ENCODE assay signal across 9 cellular contexts in the genomic region with DNA sequence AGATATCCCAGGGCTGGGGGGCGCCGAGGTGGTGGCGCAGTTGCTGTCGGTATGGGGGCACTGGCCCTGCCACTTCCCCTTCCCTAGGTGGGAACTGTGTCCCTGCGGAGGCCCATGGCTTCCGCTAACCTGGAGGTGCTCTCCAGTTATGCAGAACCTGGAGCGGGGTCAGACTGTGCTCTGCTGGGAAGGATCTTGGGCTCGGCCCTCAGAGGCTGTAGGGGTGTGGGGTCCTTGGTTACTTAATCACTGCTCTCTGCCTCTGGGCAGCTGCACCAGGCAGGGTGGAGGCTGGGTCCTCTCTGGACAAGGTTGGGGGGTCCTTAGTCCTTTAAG. TPM values are rescaled to one million over a fixed set of nuclear protein-coding genes. Genes with fewer than 3 reads are reported as not detected.
DNase-seq lines count a peak whose midpoint lies in the region; ATAC-seq and TF ChIP-seq lines count a peak whose summit lies in the region.
"Had no signal": no experiment of that assay in that cellular context is flagged by ENCODE, and none has a peak within 500 bp of the region (broad histone marks: within the 10 kb centered on the region; RNA-seq: fewer than 3 reads in every experiment).

No MANE protein-coding gene starts in this region.

- H3K4me3 Mint-ChIP-seq in stimulated activated effector memory CD8-positive, alpha-beta T cell treated with anti-CD3 and anti-CD28 coated beads, Interleukin-12 subunit alpha, Interleukin-12 subunit beta, amount 100 ng/mL, for 72 hours: peak overlapping the region; percentile 28

- CTCF ChIA-PET in HEK293 (lab: Yijun Ruan, JAX): interaction anchor here (1.0 to 1.5 kb wide), 2 partner anchors 10 to 117 kb away, joined by 3 to 8 read pairs; partner anchors contain the start of gene BAIAP2L1

- no peaks in the 10 kb centered on the region for H3K27me3 ChIP-seq in body of pancreas

- H3K9me3 ChIP-seq in HEK293 (ENCODE audit: control insufficient read depth, insufficient read depth, low read depth, low read length): no peaks in the 10 kb centered on the region
- no peaks in the 10 kb centered on the region for H3K9me3 ChIP-seq in body of pancreas

- ATAC-seq in body of pancreas (no peak), HG03521 (IDR thresholded peaks at IDR 0.05; ENCODE audit: unreplicated experiment) (no peak), GM21528 (IDR thresholded peaks at IDR 0.05; ENCODE audit: low FRiP score, unreplicated experiment) (no peak), GM19351 (IDR thresholded peaks at IDR 0.05; ENCODE audit: unreplicated experiment) (no peak)
- no peak for ATAC-seq in stimulated activated effector memory CD8-positive, alpha-beta T cell treated with anti-CD3 and anti-CD28 coated beads, Interleukin-12 subunit alpha, Interleukin-12 subunit beta, amount 100 ng/mL, for 72 hours

- TF ChIP-seq CTCF in HEK293 (tag by site-specific recombination; IDR thresholded peaks at IDR 0.05): no peak
- TF ChIP-seq CTCF in body of pancreas (IDR thresholded peaks at IDR 0.05): no peak
- no peak for TF ChIP-seq CTCF in lower leg skin (IDR thresholded peaks at IDR 0.05)

- H3K36me3 ChIP-seq in HEK293 (ENCODE audit: control insufficient read depth in 2 of 2, insufficient read depth in 1 of 2, low read length in 2 of 2): peaks cover 0 to 42% of the 10 kb centered on the region in 2 experiments; a peak in 2 of 3 replicates
- H3K36me3 ChIP-seq in body of pancreas (replicated peaks in 1 of 2; ENCODE audit: insufficient read depth in 1 of 2, low read depth in 2 of 2): no peaks in the 10 kb centered on the region

- intact Hi-C loops in body of pancreas (cut with DNase I) (no loop called here), lower leg skin (cut with DNase I; ENCODE audit: low total_unique reads) (no loop called here)

- peak overlapping the region; percentile 83 for H3K27ac Mint-ChIP-seq in stimulated activated effector memory CD8-positive, alpha-beta T cell treated with anti-CD3 and anti-CD28 coated beads, Interleukin-12 subunit alpha, Interleukin-12 subunit beta, amount 100 ng/mL, for 72 hours

- H3K36me3 Mint-ChIP-seq in stimulated activated effector memory CD8-positive, alpha-beta T cell treated with anti-CD3 and anti-CD28 coated beads, Interleukin-12 subunit alpha, Interleukin-12 subunit beta, amount 100 ng/mL, for 72 hours: peaks cover 34% of the 10 kb centered on the region

- H3K4me1 Mint-ChIP-seq in stimulated activated effector memory CD8-positive, alpha-beta T cell treated with anti-CD3 and anti-CD28 coated beads, Interleukin-12 subunit alpha, Interleukin-12 subunit beta, amount 100 ng/mL, for 72 hours: peaks cover 26% of the 10 kb centered on the region

- no peak overlapping the region for H3K27ac ChIP-seq in HEK293 (ENCODE audit: extremely low read depth, low read depth, low read length)
- peak overlapping the region; percentile 90 to 99 (median 96) for H3K27ac ChIP-seq in body of pancreas

- DNase-seq in body of pancreas (no peak), lower leg skin (ENCODE audit: low spot score in 2 of 2) (no peak), MV-4-11 (lab: John Stamatoyannopoulos, UW) (no peak)
- no peak for DNase-seq in stimulated activated effector memory CD8-positive, alpha-beta T cell treated with anti-CD3 and anti-CD28 coated beads, Interleukin-12 subunit alpha, Interleukin-12 subunit beta, amount 100 ng/mL, for 72 hours (ENCODE audit: low spot score in 2 of 2)
- DNase-seq: NCI-H187 had no signal

- 33 to 45% methylated on average over 3 to 8 of the region's 8 CpGs for whole genome bisulfite sequencing in body of pancreas, 2 donors
- WGBS in lower leg skin, 2 donors: 51 to 63% methylated on average over 3 to 8 of the region's 8 CpGs

- POLR2A ChIA-PET in HEK293 (lab: Yijun Ruan, JAX): no interaction called here

- TF ChIP-seq POLR2A in body of pancreas (IDR thresholded peaks at IDR 0.05) (no peak), lower leg skin (IDR thresholded peaks at IDR 0.05) (no peak)

- no peaks in the 10 kb centered on the region for H3K9me3 Mint-ChIP-seq in stimulated activated effector memory CD8-positive, alpha-beta T cell treated with anti-CD3 and anti-CD28 coated beads, Interleukin-12 subunit alpha, Interleukin-12 subunit beta, amount 100 ng/mL, for 72 hours

- no peak overlapping the region for H3K4me3 ChIP-seq in HEK293 (ENCODE audit: low read depth, low read length)
- peak overlapping the region in 1 of 2 donors; percentile 6 for H3K4me3 ChIP-seq in body of pancreas
- H3K4me3 ChIP-seq in lower leg skin (ENCODE audit: low read depth, poor library complexity, severe bottlenecking): peak overlapping the region; percentile 24

- H3K4me1 ChIP-seq in HEK293 (ENCODE audit: control insufficient read depth, insufficient read depth, low read length): peaks cover 12% of the 10 kb centered on the region
- H3K4me1 ChIP-seq in body of pancreas: peaks cover 85% of the 10 kb centered on the region

TF ChIP-seq in HEK293, 187 proteins besides CTCF, POLR2A, EP300 and RAD21:
- TF ChIP-seq, protein P1, sequence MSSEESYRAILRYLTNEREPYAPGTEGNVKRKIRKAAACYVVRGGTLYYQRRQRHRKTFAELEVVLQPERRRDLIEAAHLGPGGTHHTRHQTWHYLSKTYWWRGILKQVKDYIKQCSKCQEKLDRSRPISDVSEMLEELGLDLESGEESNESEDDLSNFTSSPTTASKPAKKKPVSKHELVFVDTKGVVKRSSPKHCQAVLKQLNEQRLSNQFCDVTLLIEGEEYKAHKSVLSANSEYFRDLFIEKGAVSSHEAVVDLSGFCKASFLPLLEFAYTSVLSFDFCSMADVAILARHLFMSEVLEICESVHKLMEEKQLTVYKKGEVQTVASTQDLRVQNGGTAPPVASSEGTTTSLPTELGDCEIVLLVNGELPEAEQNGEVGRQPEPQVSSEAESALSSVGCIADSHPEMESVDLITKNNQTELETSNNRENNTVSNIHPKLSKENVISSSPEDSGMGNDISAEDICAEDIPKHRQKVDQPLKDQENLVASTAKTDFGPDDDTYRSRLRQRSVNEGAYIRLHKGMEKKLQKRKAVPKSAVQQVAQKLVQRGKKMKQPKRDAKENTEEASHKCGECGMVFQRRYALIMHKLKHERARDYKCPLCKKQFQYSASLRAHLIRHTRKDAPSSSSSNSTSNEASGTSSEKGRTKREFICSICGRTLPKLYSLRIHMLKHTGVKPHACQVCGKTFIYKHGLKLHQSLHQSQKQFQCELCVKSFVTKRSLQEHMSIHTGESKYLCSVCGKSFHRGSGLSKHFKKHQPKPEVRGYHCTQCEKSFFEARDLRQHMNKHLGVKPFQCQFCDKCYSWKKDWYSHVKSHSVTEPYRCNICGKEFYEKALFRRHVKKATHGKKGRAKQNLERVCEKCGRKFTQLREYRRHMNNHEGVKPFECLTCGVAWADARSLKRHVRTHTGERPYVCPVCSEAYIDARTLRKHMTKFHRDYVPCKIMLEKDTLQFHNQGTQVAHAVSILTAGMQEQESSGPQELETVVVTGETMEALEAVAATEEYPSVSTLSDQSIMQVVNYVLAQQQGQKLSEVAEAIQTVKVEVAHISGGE (tag by site-specific recombination; conservative IDR thresholded peaks at IDR 0.05; ENCODE audit: low read depth): no peak
- TF ChIP-seq GLIS2 (tag by site-specific recombination; IDR thresholded peaks at IDR 0.05): peak; percentile 37; the same call in 1 of the 2 replicates

RNA-seq across cellular contexts. Expression of gene BRI3, which starts 2.4 kb away (rescaled TPM):
- total RNA-seq in body of pancreas (10 to 100 TPM; 29.0 to 44.9 TPM), lower leg skin (10 to 100 TPM; 34.2 to 54.2 (median 46.3) TPM)

RNA-seq across cellular contexts. Expression of gene TECPR1, which starts 31.8 kb away (rescaled TPM):
- total RNA-seq in body of pancreas (10 to 100 TPM; 19.7 to 28.3 TPM), lower leg skin (10 to 100 TPM in 3 of 4 donors, 1 to 10 TPM in 1; 8.1 to 18.4 (median 14.2) TPM)
